In the genomic region with DNA sequence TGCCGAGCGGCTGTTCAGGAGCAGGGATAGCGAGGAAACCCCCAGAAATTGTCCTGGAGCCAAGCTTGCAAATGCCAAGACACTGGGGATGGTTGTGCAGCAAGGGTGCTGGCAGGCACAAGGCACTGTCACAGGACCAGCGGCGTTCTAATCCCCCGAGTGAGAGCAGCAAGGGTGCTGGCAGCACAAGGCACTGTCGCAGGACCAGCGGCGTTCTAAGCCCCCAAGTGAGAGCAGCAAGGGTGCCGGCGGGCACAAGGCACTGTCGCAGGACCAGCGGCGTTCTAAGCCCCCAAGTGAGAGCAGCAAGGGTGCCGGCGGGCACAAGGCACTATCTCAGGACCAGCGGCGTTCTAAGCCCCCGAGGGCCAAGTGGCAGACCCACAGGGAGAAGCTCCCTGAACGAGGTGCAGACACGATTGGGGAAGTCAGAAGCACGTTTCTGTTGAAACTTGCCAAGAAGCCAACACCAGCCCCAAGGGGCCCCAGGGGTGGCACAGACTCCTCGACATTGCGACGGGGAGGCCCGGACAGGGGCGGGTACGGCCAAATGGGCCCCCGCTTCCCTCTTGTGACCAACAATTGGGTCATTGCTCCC, we compare ENCODE assay signal across 21 cellular contexts. TPM values are rescaled to one million over a fixed set of nuclear protein-coding genes. Genes with fewer than 3 reads are reported as not detected.
DNase-seq lines count a peak whose midpoint lies in the region; ATAC-seq and TF ChIP-seq lines count a peak whose summit lies in the region.
"Had no signal": no experiment of that assay in that cellular context is flagged by ENCODE, and none has a peak within 500 bp of the region (broad histone marks: within the 10 kb centered on the region; RNA-seq: fewer than 3 reads in every experiment).

No MANE protein-coding gene starts in this region.

- TF ChIP-seq CTCF in sigmoid colon (IDR thresholded peaks at IDR 0.05) (no peak), Peyer's patch (IDR thresholded peaks at IDR 0.05) (no peak)

- WGBS in sigmoid colon, 2 donors: 76 to 87% methylated on average over 29 of the region's 29 CpGs

- DNase-seq in GF-D8 (lab: John Stamatoyannopoulos, UW) (peak; percentile 4), MV-4-11 (lab: John Stamatoyannopoulos, UW) (peak; percentile 61), left ventricle myocardium superior (no peak), sigmoid colon (peak; percentile 59), Peyer's patch (no peak), NCI-H2171 (lab: John Stamatoyannopoulos, UW) (no peak), mucosa of gallbladder (ENCODE audit: low spot score) (no peak)
- DNase-seq: activated CD8-positive, alpha-beta memory T cell treated with anti-CD3 and anti-CD28 coated beads for 24 hours; CD8-positive, alpha-beta memory T cell; effector CD4-positive, alpha-beta T cell; GOT3; mucosa of descending colon; NCI-H187; NCI-H226; NCI-H82; stimulated activated CD8-positive, alpha-beta memory T cell treated with anti-CD3 and anti-CD28 coated beads, Interleukin-4, amount 100 ng/mL, for 48 hours; T-helper 9 cell had no signal

- no peaks in the 10 kb centered on the region for H3K27me3 ChIP-seq in sigmoid colon
- H3K27me3 ChIP-seq in Peyer's patch: no peaks in the 10 kb centered on the region
- H3K27me3 ChIP-seq: gastroesophageal sphincter, MG63 had no signal

- intact Hi-C loops in left ventricle myocardium superior (cut with micrococcal nuclease): no loop called here
- intact Hi-C loops in sigmoid colon (cut with DNase I): no loop called here

- no peak overlapping the region for H3K4me3 ChIP-seq in sigmoid colon
- no peak overlapping the region for H3K4me3 ChIP-seq in Peyer's patch
- H3K4me3 ChIP-seq: gastroesophageal sphincter, MG63, mucosa of descending colon, SK-N-MC had no signal

- TF ChIP-seq EP300 in sigmoid colon (IDR thresholded peaks at IDR 0.05): no peak

- peak; percentile 28 for ATAC-seq in left ventricle myocardium superior
- ATAC-seq: activated CD4-positive, CD25-positive, alpha-beta regulatory T cell treated with anti-CD3 and anti-CD28 coated beads, Interleukin-2, amount 50 U/mL, for 24 hours; gastroesophageal sphincter; mucosa of descending colon had no signal

- H3K36me3 ChIP-seq in sigmoid colon: no peaks in the 10 kb centered on the region
- H3K36me3 ChIP-seq in Peyer's patch: no peaks in the 10 kb centered on the region
- H3K36me3 ChIP-seq: gastroesophageal sphincter, MG63 had no signal

- no peak overlapping the region for H3K27ac ChIP-seq in sigmoid colon
- H3K27ac ChIP-seq in Peyer's patch: no peak overlapping the region
- H3K27ac ChIP-seq: gastroesophageal sphincter, SK-N-MC had no signal

- TF ChIP-seq POLR2A in sigmoid colon (IDR thresholded peaks at IDR 0.05) (no peak), Peyer's patch (IDR thresholded peaks at IDR 0.05) (no peak)

- peaks cover 0 to 15% (median 2%) of the 10 kb centered on the region in 4 donors for H3K4me1 ChIP-seq in sigmoid colon
- no peaks in the 10 kb centered on the region for H3K4me1 ChIP-seq in Peyer's patch

- H3K9me3 ChIP-seq in sigmoid colon (no peaks in the 10 kb centered on the region), Peyer's patch (no peaks in the 10 kb centered on the region)
- H3K9me3 ChIP-seq: gastroesophageal sphincter, MG63, mucosa of descending colon had no signal

RNA-seq across cellular contexts. Expression of a gene that starts 40.4 kb away (rescaled TPM):
- total RNA-seq in left ventricle myocardium superior: 108 TPM
- 100 to 1,000 TPM; 100 to 132 (median 112) TPM for total RNA-seq in sigmoid colon
- 10 to 100 TPM; 17.6 to 21.0 (median 20.3) TPM for polyA plus RNA-seq in sigmoid colon
- 10 to 100 TPM; 33.8 to 76.4 (median 38.1) TPM for total RNA-seq in Peyer's patch
- total RNA-seq in mucosa of gallbladder: 44.4 TPM

Comparison
In these comparisons a context has a peak if more than half of its experiments do, and no peak if none do; other contexts are left out.
1. DNase-seq: peak in GF-D8 (single experiment), MV-4-11 (single experiment) and sigmoid colon (single experiment); none in left ventricle myocardium superior (single experiment), Peyer's patch (0 of 3), NCI-H2171 (single experiment) and mucosa of gallbladder (single experiment).